Comparison of ENCODE assay signal across 26 cellular contexts in the genomic region with DNA sequence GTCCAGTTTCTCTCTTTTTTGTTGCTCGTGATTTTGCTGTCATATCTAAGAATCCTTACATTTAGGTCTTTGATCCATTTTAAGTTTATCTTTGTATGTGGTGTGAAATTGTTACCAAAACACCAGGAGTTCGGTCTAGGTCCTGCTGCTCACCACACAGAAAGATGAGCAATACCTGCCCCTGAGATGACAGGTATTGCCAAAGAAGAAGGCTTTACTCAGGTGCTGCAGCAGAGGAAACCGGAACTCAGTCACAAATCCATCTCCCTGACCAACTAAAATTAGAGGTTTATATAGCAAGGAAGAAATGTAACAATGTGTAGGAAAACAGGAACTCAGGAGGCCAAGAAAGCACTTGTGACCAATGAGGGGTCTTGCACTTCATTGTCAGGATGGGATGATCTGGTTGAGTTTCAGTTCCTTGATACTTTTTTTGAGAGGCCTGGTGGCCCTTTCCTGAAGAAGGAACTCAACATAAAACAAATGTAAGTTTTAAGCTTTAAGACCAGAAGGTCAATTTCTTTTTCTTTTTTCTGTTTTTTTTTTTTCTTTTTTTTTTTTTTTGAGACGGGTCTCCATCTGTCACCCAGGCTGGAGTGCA. TPM values are rescaled to one million over a fixed set of nuclear protein-coding genes. Genes with fewer than 3 reads are reported as not detected.
"Had no signal": no experiment of that assay in that cellular context is flagged by ENCODE, and none has a peak within 500 bp of the region (broad histone marks: within the 10 kb centered on the region; RNA-seq: fewer than 3 reads in every experiment).

No MANE protein-coding gene starts in this region.

- H3K27me3 ChIP-seq: breast epithelium, neural progenitor cell, right atrium auricular region, transverse colon, vagina had no signal

- ATAC-seq: activated CD8-positive, alpha-beta T cell treated with anti-CD3 and anti-CD28 coated beads, Interleukin-2, amount 10 ng/mL, durations not matched to agents 7 days and 5 days; activated naive CD8-positive, alpha-beta T cell treated with anti-CD3 and anti-CD28 coated beads, Interleukin-2, amount 50 U/mL, for 24 hours; activated T-cell treated with anti-CD3 and anti-CD28 coated beads, Interleukin-2, amount 50 U/mL, for 4 hours; left colon had no signal

- DNase-seq: activated CD4-positive, alpha-beta T cell treated with anti-CD3 and anti-CD28 coated beads, Interleukin-2, amount 10 ng/mL, durations not matched to agents 24 days and 14 days; activated CD8-positive, alpha-beta T cell treated with anti-CD3 and anti-CD28 coated beads, Interleukin-2, amount 10 ng/mL, durations not matched to agents 7 days and 5 days; activated effector memory CD4-positive, alpha-beta T cell treated with Interleukin-2 at 50 U/mL for 16 hours; activated naive CD4-positive, alpha-beta T cell treated with anti-CD3 and anti-CD28 coated beads, Interleukin-2, amount 10 ng/mL, durations not matched to agents 7 days and 5 days; activated naive CD8-positive, alpha-beta T cell treated with anti-CD3 and anti-CD28 coated beads, Interleukin-2, amount 50 U/mL, for 24 hours; activated T-cell treated with anti-CD3 and anti-CD28 coated beads, Interleukin-2, amount 50 U/mL, for 4 hours; cortex of kidney; erythroblast; foreskin melanocyte; glutamatergic neuron; hippocampal formation; islet precursor cell; left colon; stimulated activated CD4-positive, alpha-beta T cell treated with anti-CD3 and anti-CD28 coated beads, Interleukin-2, amount 100 ng/mL, for 24 hours; T-helper 9 cell; transverse colon had no signal

- H3K9me3 ChIP-seq: breast epithelium, prostate gland, right atrium auricular region, transverse colon, vagina had no signal

- H3K4me2 ChIP-seq: neural progenitor cell had no signal

- H2AFZ ChIP-seq: neural progenitor cell had no signal

- H3K36me3 ChIP-seq: breast epithelium, neural progenitor cell, prostate gland, right atrium auricular region, transverse colon, vagina had no signal

- FAIRE-seq: endometrium had no signal

- H3K9ac ChIP-seq: neural progenitor cell had no signal

- H3K4me1 ChIP-seq: breast epithelium, neural progenitor cell, prostate gland, right atrium auricular region, transverse colon, vagina had no signal

- H3K27ac ChIP-seq: breast epithelium, neural progenitor cell, prostate gland, right atrium auricular region, transverse colon, vagina had no signal

- H3K4me3 ChIP-seq: breast epithelium, lung, neural progenitor cell, prostate gland, right atrium auricular region, transverse colon, vagina had no signal

RNA-seq across cellular contexts. Expression of a gene that starts 22.7 kb away (rescaled TPM):
- total RNA-seq: activated CD4-positive, alpha-beta T cell treated with anti-CD3 and anti-CD28 coated beads, Interleukin-2, amount 10 ng/mL, durations not matched to agents 24 days and 14 days; activated CD8-positive, alpha-beta T cell treated with anti-CD3 and anti-CD28 coated beads, Interleukin-2, amount 10 ng/mL, durations not matched to agents 7 days and 5 days; activated T-cell treated with anti-CD3 and anti-CD28 coated beads, Interleukin-2, amount 50 U/mL, for 4 hours; breast epithelium; left colon; lung; mononuclear cell; osteoblast; skeletal muscle tissue; transverse colon; vagina had no signal
